In the genomic region with DNA sequence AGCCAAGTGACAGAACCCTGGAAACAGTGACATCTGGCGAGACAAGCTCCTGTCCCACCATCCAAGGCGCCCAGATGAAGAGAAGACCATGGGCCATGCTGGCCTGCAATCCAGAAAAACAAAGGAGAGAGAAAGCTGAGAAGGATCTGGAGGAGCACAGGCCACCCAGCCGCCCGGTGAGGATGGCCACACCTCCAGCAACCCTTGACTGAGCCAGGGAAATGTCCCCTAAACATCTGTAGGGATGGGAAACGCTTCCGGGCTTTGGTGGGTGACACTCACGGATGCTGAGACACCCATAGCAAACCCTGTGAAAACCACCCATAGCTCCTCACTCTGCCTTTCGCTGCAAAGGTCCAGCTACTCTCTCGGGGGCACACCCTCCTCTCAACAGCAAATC, we compare ENCODE assay signal across 21 cellular contexts. TPM values are rescaled to one million over a fixed set of nuclear protein-coding genes. Genes with fewer than 3 reads are reported as not detected.
DNase-seq lines count a peak whose midpoint lies in the region; FAIRE-seq and TF ChIP-seq lines count a peak whose summit lies in the region.
"Had no signal": no experiment of that assay in that cellular context is flagged by ENCODE, and none has a peak within 500 bp of the region (broad histone marks: within the 10 kb centered on the region; RNA-seq: fewer than 3 reads in every experiment).

No MANE protein-coding gene starts in this region.

- TF ChIP-seq POLR2A in spleen (IDR thresholded peaks at IDR 0.05) (no peak), GM12892 (IDR thresholded peaks at IDR 0.05; ENCODE audit: low read depth, low read length) (no peak)

- no peak overlapping the region for H3K9ac ChIP-seq in endodermal cell (ENCODE audit: extremely low read depth, low read length, poor library complexity, severe bottlenecking)
- H3K9ac ChIP-seq: GM23248 had no signal

- peak overlapping the region; percentile 92 for H3K27ac Mint-ChIP-seq in endodermal cell
- H3K27ac Mint-ChIP-seq: CD4-positive, CD25-positive, alpha-beta regulatory T cell; CD8-positive, alpha-beta T cell; HFFc6 had no signal

- DNase-seq in H7 (peak; percentile 26), endodermal cell (no peak), spleen (peak; percentile 34), H4 (ENCODE audit: low spot score) (no peak), left ventricle myocardium inferior (no peak), GM12892 (ENCODE audit: insufficient read length) (no peak)
- DNase-seq: Caco-2; CD4-positive, CD25-positive, alpha-beta regulatory T cell; CD8-positive, alpha-beta T cell; DMS153; DND-41; GM23248; HFFc6 had no signal

- no peak for FAIRE-seq in GM12892 (lab: Jason Lieb, UNC)
- FAIRE-seq: G401.6, GM12878, GM18507, H1 had no signal

- H3K27ac ChIP-seq in endodermal cell (ENCODE audit: low read depth, low read length): no peak overlapping the region
- no peak overlapping the region for H3K27ac ChIP-seq in spleen
- no peak overlapping the region for H3K27ac ChIP-seq in left ventricle myocardium inferior (replicated peaks)
- H3K27ac ChIP-seq: C4-2B, GM23248 had no signal

- no peak overlapping the region for H3K4me3 ChIP-seq in H7 (ENCODE audit: insufficient read depth, low read depth, low read length)
- H3K4me3 ChIP-seq in endodermal cell (ENCODE audit: low read length): no peak overlapping the region
- no peak overlapping the region for H3K4me3 ChIP-seq in spleen
- no peak overlapping the region for H3K4me3 ChIP-seq in left ventricle myocardium inferior
- H3K4me3 ChIP-seq: GM12878, GM23248, HAP-1 had no signal

- H3K27me3 Mint-ChIP-seq in endodermal cell (ENCODE audit: insufficient read depth): peaks cover under 1% of the 10 kb centered on the region
- H3K27me3 Mint-ChIP-seq: CD4-positive, CD25-positive, alpha-beta regulatory T cell had no signal

- H3K4me3 Mint-ChIP-seq in endodermal cell: no peak overlapping the region
- H3K4me3 Mint-ChIP-seq: CD4-positive, CD25-positive, alpha-beta regulatory T cell; CD8-positive, alpha-beta T cell; HFFc6 had no signal

- no peaks in the 10 kb centered on the region for H3K36me3 Mint-ChIP-seq in endodermal cell (ENCODE audit: low read depth)
- H3K36me3 Mint-ChIP-seq: CD4-positive, CD25-positive, alpha-beta regulatory T cell; CD8-positive, alpha-beta T cell had no signal

- peaks cover 24% of the 10 kb centered on the region for H3K4me1 Mint-ChIP-seq in endodermal cell
- H3K4me1 Mint-ChIP-seq: CD4-positive, CD25-positive, alpha-beta regulatory T cell had no signal

- peaks cover 3% of the 10 kb centered on the region for H3K9me3 Mint-ChIP-seq in endodermal cell
- H3K9me3 Mint-ChIP-seq: CD8-positive, alpha-beta T cell had no signal

- no peaks in the 10 kb centered on the region for H3K9me3 ChIP-seq in endodermal cell (ENCODE audit: control insufficient read depth, low read length)
- H3K9me3 ChIP-seq in spleen: peaks cover 0 to 1% (median 0%) of the 10 kb centered on the region in 8 donors
- H3K9me3 ChIP-seq in left ventricle myocardium inferior (replicated peaks): peaks cover 9% of the 10 kb centered on the region
- H3K9me3 ChIP-seq: Caco-2, HAP-1 had no signal

- intact Hi-C loops in spleen (cut with DNase I; ENCODE audit: low total_unique reads): no loop called here
- intact Hi-C loops in left ventricle myocardium inferior (cut with micrococcal nuclease): no loop called here

- H3K4me1 ChIP-seq in endodermal cell (ENCODE audit: control insufficient read depth, insufficient read depth, low read length) (peaks cover 11% of the 10 kb centered on the region), spleen (no peaks in the 10 kb centered on the region), left ventricle myocardium inferior (no peaks in the 10 kb centered on the region)
- H3K4me1 ChIP-seq: Caco-2, HAP-1 had no signal

- TF ChIP-seq CTCF in endodermal cell (conservative IDR thresholded peaks at IDR 0.05): no peak
- TF ChIP-seq CTCF in spleen (IDR thresholded peaks at IDR 0.05 in 8 of 11, conservative IDR thresholded peaks at IDR 0.05 in 3 of 11): no peak
- no peak for TF ChIP-seq CTCF in left ventricle myocardium inferior (IDR thresholded peaks at IDR 0.05; ENCODE audit: borderline replicate concordance)

- no peaks in the 10 kb centered on the region for H3K36me3 ChIP-seq in H7 (replicated peaks; ENCODE audit: control insufficient read depth, insufficient read depth, low read length)
- H3K36me3 ChIP-seq in endodermal cell (ENCODE audit: control insufficient read depth, insufficient read depth, low read length): no peaks in the 10 kb centered on the region
- no peaks in the 10 kb centered on the region for H3K36me3 ChIP-seq in spleen
- H3K36me3 ChIP-seq in left ventricle myocardium inferior: no peaks in the 10 kb centered on the region
- H3K36me3 ChIP-seq: HAP-1 had no signal

- 88 to 100% methylated on average over 4 to 9 of the region's 9 CpGs for whole genome bisulfite sequencing in endodermal cell (ENCODE audit: insufficient coverage in 1 of 2, insufficient read length in 1 of 2), 2 experiments
- 82 to 93% (median 86%) methylated on average over 9 of the region's 9 CpGs for WGBS in spleen, 5 donors

- H3K27me3 ChIP-seq in H7 (ENCODE audit: control insufficient read depth, insufficient read depth, low read length) (no peaks in the 10 kb centered on the region), endodermal cell (ENCODE audit: control insufficient read depth, insufficient read depth, low read length, poor library complexity, severe bottlenecking) (no peaks in the 10 kb centered on the region), spleen (replicated peaks in 1 of 7) (peaks cover 0 to 6% (median 0%) of the 10 kb centered on the region in 7 donors), left ventricle myocardium inferior (ENCODE audit: low read depth) (peaks cover 66% of the 10 kb centered on the region)

RNA-seq across cellular contexts. Expression of gene TCERG1L, which starts 32.0 kb away (rescaled TPM):
- 4.4 and 5.4 TPM in 2 replicates for total RNA-seq in H7 (2014; rRNA removed; shearing (Covaris generic))
- 1 to 10 TPM; 1.6 to 4.5 TPM for total RNA-seq in endodermal cell
- polyA plus RNA-seq in endodermal cell (2013, experiment 1 of 2): 2.2 TPM
- polyA plus RNA-seq in endodermal cell (2013, experiment 2 of 2): 1.7 TPM
- total RNA-seq in spleen: 1 to 10 TPM in 1 of 7 donors, under 1 TPM in 4, not detected in 2; 0.17 to 1.2 (median 0.38) TPM
- under 1 TPM in 2 of 3 donors, not detected in 1; 0.03 to 0.11 TPM for polyA plus RNA-seq in spleen
- total RNA-seq in H4 (2014; rRNA removed; shearing (Covaris generic)): not detected in 2 replicates
- not detected for total RNA-seq in left ventricle myocardium inferior
- polyA plus RNA-seq in GM12892 (2012; ENCODE audit: missing spikeins): not detected
- total RNA-seq: A172; Caco-2; CD4-positive, CD25-positive, alpha-beta regulatory T cell; GM12878; GM23248 had no signal
- polyA plus RNA-seq: BJ; CD4-positive, CD25-positive, alpha-beta regulatory T cell; GM12878; GM23248 had no signal

Comparison
In these comparisons a context has a peak if more than half of its experiments do, and no peak if none do; other contexts are left out.
1. DNase-seq: peak in H7 (single experiment) and spleen (single experiment); none in endodermal cell (single experiment), H4 (single experiment), left ventricle myocardium inferior (single experiment) and GM12892 (single experiment).